In genomic region chrX:140762061-140762460, GRCh38 we compare ENCODE assay signal across 8 cellular contexts.
DNase-seq lines count a peak whose midpoint lies in the region; ATAC-seq lines count a peak whose summit lies in the region.

No MANE protein-coding gene starts in this region.

- H3K27ac ChIP-seq in substantia nigra (ENCODE audit: low read depth, low read length, poor library complexity, severe bottlenecking) = no peak overlapping the region

- in situ Hi-C loops in T47D (cut with HindIII; ENCODE audit: low pct_unique_long_range_greater_than_20kb, low sequenced_read_pairs) = no loop called here

- DNase-seq in CD1c-positive myeloid dendritic cell (ENCODE audit: extremely low spot score) = peak; percentile 18
- DNase-seq in NCI-H748 treated with DMSO at 0.1 percent for 48 hours (lab: John Stamatoyannopoulos, UW) = peak; percentile 29
- peak; percentile 1 to 56 for DNase-seq in T47D (ENCODE audit: low read depth in 1 of 2, low spot score in 1 of 2)
- DNase-seq in inferior parietal cortex (ENCODE audit: extremely low spot score) = peak; percentile 70
- DNase-seq in substantia nigra (lab: John Stamatoyannopoulos, UW) = peak in 31 of 49 donors; percentile 0 to 52 (median 9)
- no peak for DNase-seq in central memory CD4-positive, alpha-beta T cell

- ATAC-seq in GM18498 (IDR thresholded peaks at IDR 0.05; ENCODE audit: unreplicated experiment) (peak; percentile 82), HG02981 (IDR thresholded peaks at IDR 0.05; ENCODE audit: unreplicated experiment) (peak; percentile 74)
